1 cellular context compared by ENCODE assay signal in genomic region chr1:143503048-143503447, GRCh38.
A peak's percentile ranks its signal among the peaks of the same experiment; 100 is the strongest.
TF ChIP-seq lines count a peak whose summit lies in the region.
"Not testable (repeated sequence)": the region's sequence is repeated elsewhere in the genome, so short reads cannot be mapped to it uniquely, and the experiment has no call there.

No MANE protein-coding gene starts in this region.

TF ChIP-seq in HepG2, 621 proteins besides CTCF, POLR2A, EP300 and RAD21:
- TF ChIP-seq ATF7 (IDR thresholded peaks at IDR 0.05) (peak; percentile 97), ATM (IDR thresholded peaks at IDR 0.05; ENCODE audit: borderline replicate concordance) (peak; percentile 72; the same call in 1 of the 2 replicates), CREB1 (IDR thresholded peaks at IDR 0.05) (peak; percentile 65; the same call in 1 of the 2 replicates), ARNT (IDR thresholded peaks at IDR 0.05) (peak; percentile 77; the same call in 1 of the 2 replicates), ZNF24 (IDR thresholded peaks at IDR 0.05) (peak; percentile 94)
- TF ChIP-seq ATF7, CREB1 (CRISPR knock-in tag; IDR thresholded peaks at IDR 0.05): not testable (repeated sequence)
